Comparison of ENCODE assay signal across 1 cellular context in the genomic region with DNA sequence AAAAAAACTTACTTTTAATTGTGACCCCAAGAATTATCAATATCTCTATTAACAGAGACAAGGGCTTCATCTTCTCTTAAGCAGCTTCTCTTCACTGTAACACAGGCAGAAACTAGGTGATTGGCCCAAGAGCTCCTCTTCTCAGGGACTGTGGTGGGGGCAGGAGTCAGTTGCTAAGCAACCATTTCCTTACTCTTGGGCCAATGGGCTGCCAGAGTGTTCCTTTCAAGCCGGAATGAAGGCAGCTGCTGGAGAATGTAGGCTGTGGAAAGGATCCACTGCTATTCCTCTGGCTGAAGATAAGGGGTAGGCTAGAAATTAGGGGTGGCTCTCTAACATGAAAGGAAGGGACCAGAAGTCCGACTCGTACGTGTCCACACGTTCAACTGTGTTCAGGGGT.
TF ChIP-seq lines count a peak whose summit lies in the region.

SEL1L2 (minus strand) TSS at position 150 of the 400 bp plus-strand sequence; CDS start at position 70, 80 bp downstream.

TF ChIP-seq in WTC11, 78 proteins besides CTCF, POLR2A, EP300 and RAD21 (continued from another document):
- TF ChIP-seq ARID4B (CRISPR knock-in tag; IDR thresholded peaks at IDR 0.05; ENCODE audit: borderline replicate concordance): no peak
- no peak for TF ChIP-seq ZNF416 (CRISPR knock-in tag; IDR thresholded peaks at IDR 0.05)
